17 cellular contexts compared by ENCODE assay signal in the genomic region with DNA sequence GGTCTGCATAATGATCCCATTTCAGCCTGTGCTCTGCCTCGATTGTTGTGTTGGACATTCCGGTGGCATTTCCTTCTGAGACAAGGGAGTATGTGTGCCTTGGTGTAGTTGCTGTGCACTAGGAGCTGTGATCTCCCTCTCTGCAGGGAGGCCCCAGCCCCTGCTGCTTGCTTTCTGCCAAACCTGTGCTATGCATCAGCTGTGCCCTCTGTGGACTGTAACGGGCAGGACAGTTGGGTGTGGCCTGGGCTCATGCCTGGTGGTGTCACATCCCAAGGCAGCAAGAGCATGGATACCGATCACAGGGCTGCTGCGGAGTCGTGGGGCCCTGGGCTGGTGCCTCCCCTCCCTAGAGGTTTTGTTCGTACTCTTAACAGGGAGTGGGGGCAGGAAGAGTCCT. TPM values are rescaled to one million over a fixed set of nuclear protein-coding genes. Genes with fewer than 3 reads are reported as not detected.
DNase-seq lines count a peak whose midpoint lies in the region; ATAC-seq and TF ChIP-seq lines count a peak whose summit lies in the region.
"Had no signal": no experiment of that assay in that cellular context is flagged by ENCODE, and none has a peak within 500 bp of the region (broad histone marks: within the 10 kb centered on the region; RNA-seq: fewer than 3 reads in every experiment).

No MANE protein-coding gene starts in this region.

- 93 to 100% methylated on average over 4 to 5 of the region's 7 CpGs for WGBS in mesodermal cell (ENCODE audit: insufficient coverage in 2 of 2), 2 experiments
- 93% methylated on average over 7 of the region's 7 CpGs for WGBS in smooth muscle cell (ENCODE audit: low lambda C conversion rate)

- H3K27me3 Mint-ChIP-seq in HFFc6 (ENCODE audit: insufficient read depth) (no peaks in the 10 kb centered on the region; the same call in 1 of the 2 replicates), T-helper 17 cell (no peaks in the 10 kb centered on the region)
- H3K27me3 Mint-ChIP-seq: CD4-positive, alpha-beta T cell had no signal

- peaks cover 13% of the 10 kb centered on the region for H4K20me1 ChIP-seq in smooth muscle cell (ENCODE audit: low read depth)

- no peaks in the 10 kb centered on the region for H3K9me3 ChIP-seq in T-helper 17 cell (ENCODE audit: control insufficient read depth, low read length, poor library complexity, severe bottlenecking)
- no peaks in the 10 kb centered on the region for H3K9me3 ChIP-seq in mesodermal cell (ENCODE audit: control insufficient read depth, low read length)
- H3K9me3 ChIP-seq in smooth muscle cell (replicated peaks; ENCODE audit: low read depth) = no peaks in the 10 kb centered on the region
- H3K9me3 ChIP-seq: BE2C had no signal

- H2AFZ ChIP-seq in smooth muscle cell (ENCODE audit: low read depth) = no peak overlapping the region

- no peaks in the 10 kb centered on the region for H3K9me3 Mint-ChIP-seq in HFFc6
- H3K9me3 Mint-ChIP-seq: CD4-positive, alpha-beta T cell; H9 had no signal

- DNase-seq in HFFc6 = no peak
- no peak for DNase-seq in T-helper 17 cell
- no peak for DNase-seq in smooth muscle cell (lab: John Stamatoyannopoulos, UW; ENCODE audit: unreplicated experiment)
- DNase-seq in central memory CD4-positive, alpha-beta T cell = no peak
- DNase-seq in activated CD4-positive, alpha-beta T cell treated with anti-CD3 and anti-CD28 coated beads, Interleukin-2, amount 50 U/mL, for 4 hours = no peak
- DNase-seq: BE2C; CD4-positive, alpha-beta T cell; DMS53; H9; KBM-7; NCI-H1417 treated with DMSO at 0.1 percent for 48 hours; NCI-H2029; NCI-H510A treated with DMSO at 0.1 percent for 48 hours; NCI-H82 had no signal

- H3K4me2 ChIP-seq in smooth muscle cell = no peak overlapping the region

- H3K4me1 ChIP-seq in mesodermal cell (ENCODE audit: control insufficient read depth, insufficient read depth, low read length, poor library complexity, severe bottlenecking) (peaks cover 23% of the 10 kb centered on the region), smooth muscle cell (ENCODE audit: low read depth) (peaks cover 4% of the 10 kb centered on the region)
- H3K4me1 ChIP-seq: BE2C had no signal

- H3K27ac ChIP-seq in mesodermal cell (ENCODE audit: low read depth, low read length, severe bottlenecking) (peak overlapping the region; percentile 71), smooth muscle cell (ENCODE audit: low read depth) (peak overlapping the region; percentile 61)

- peak overlapping the region; percentile 88; the same call in 1 of the 2 replicates for H3K27ac Mint-ChIP-seq in HFFc6
- no peak overlapping the region for H3K27ac Mint-ChIP-seq in T-helper 17 cell
- H3K27ac Mint-ChIP-seq: CD4-positive, alpha-beta T cell had no signal

- H3K36me3 ChIP-seq in mesodermal cell (ENCODE audit: control insufficient read depth, insufficient read depth, low read length) (peaks cover 73% of the 10 kb centered on the region), smooth muscle cell (ENCODE audit: low read depth) (no peaks in the 10 kb centered on the region)

- TF ChIP-seq CTCF in HFFc6 (IDR thresholded peaks at IDR 0.05) (no peak), smooth muscle cell (IDR thresholded peaks at IDR 0.05; ENCODE audit: borderline replicate concordance, insufficient read depth, poor library complexity, severe bottlenecking) (no peak)

- H3K4me1 Mint-ChIP-seq in HFFc6 (ENCODE audit: low read depth) (peaks cover 26% of the 10 kb centered on the region), T-helper 17 cell (peaks cover 20% of the 10 kb centered on the region)

- H3K36me3 Mint-ChIP-seq in HFFc6 (ENCODE audit: low read depth) (peaks cover 59% of the 10 kb centered on the region), T-helper 17 cell (ENCODE audit: low read depth) (peaks cover 5% of the 10 kb centered on the region)

- H3F3A ChIP-seq in smooth muscle cell (ENCODE audit: low read depth) = no peaks in the 10 kb centered on the region

- no peaks in the 10 kb centered on the region for H3K27me3 ChIP-seq in smooth muscle cell (ENCODE audit: low read depth)
- H3K27me3 ChIP-seq: BE2C had no signal

- H3K4me3 ChIP-seq in mesodermal cell (ENCODE audit: extremely low read depth, insufficient read depth, low read length, poor library complexity, severe bottlenecking) (no peak overlapping the region), smooth muscle cell (no peak overlapping the region)

- H3K4me3 Mint-ChIP-seq in HFFc6 = no peak overlapping the region; the same call in 1 of the 2 replicates
- peak overlapping the region; percentile 31 for H3K4me3 Mint-ChIP-seq in T-helper 17 cell
- H3K4me3 Mint-ChIP-seq: CD4-positive, alpha-beta T cell; H9 had no signal

- H3K79me2 ChIP-seq in smooth muscle cell (ENCODE audit: low read depth) = peaks cover 11% of the 10 kb centered on the region

- ATAC-seq in T-helper 17 cell = no peak
- no peak for ATAC-seq in GM19035 (IDR thresholded peaks at IDR 0.05; ENCODE audit: unreplicated experiment)
- ATAC-seq: Right ventricle myocardium inferior had no signal

- H3K9ac ChIP-seq in smooth muscle cell (ENCODE audit: low read depth) = no peak overlapping the region

RNA-seq across cellular contexts. Expression of a gene that starts 3.8 kb away (rescaled TPM):
- total RNA-seq in HFFc6 (2021; fragmentation: NEBNext Ultra II Directional; extraction: Animal tissue kit (Norgen Biotek cat#: 25700)) = 10 to 100 TPM; 71.7 to 92.9 (median 80.8) TPM
- total RNA-seq in T-helper 17 cell (10 to 100 TPM; 11.6 to 14.4 TPM), smooth muscle cell (28.6 and 33.4 TPM in 2 replicates)
- polyA plus RNA-seq in mesodermal cell (2013, experiment 1 of 2) = 106 TPM
- 90.5 TPM for polyA plus RNA-seq in mesodermal cell (2013, experiment 2 of 2)
- 7.2 and 11.2 TPM in 2 replicates for polyA plus RNA-seq in smooth muscle cell

RNA-seq across cellular contexts. Expression of a gene that starts 31.7 kb away (rescaled TPM):
- total RNA-seq in HFFc6 (2021; fragmentation: NEBNext Ultra II Directional; extraction: Animal tissue kit (Norgen Biotek cat#: 25700)) = 10 to 100 TPM; 34.3 to 39.9 (median 37.1) TPM
- 100 to 1,000 TPM; 221 to 247 TPM for total RNA-seq in T-helper 17 cell
- polyA plus RNA-seq in mesodermal cell (2013, experiment 1 of 2) = 77.3 TPM
- 50.7 TPM for polyA plus RNA-seq in mesodermal cell (2013, experiment 2 of 2)
- 36.2 and 43.6 TPM in 2 replicates for total RNA-seq in smooth muscle cell
- 47.8 and 69.2 TPM in 2 replicates for polyA plus RNA-seq in smooth muscle cell
